In the genomic region with DNA sequence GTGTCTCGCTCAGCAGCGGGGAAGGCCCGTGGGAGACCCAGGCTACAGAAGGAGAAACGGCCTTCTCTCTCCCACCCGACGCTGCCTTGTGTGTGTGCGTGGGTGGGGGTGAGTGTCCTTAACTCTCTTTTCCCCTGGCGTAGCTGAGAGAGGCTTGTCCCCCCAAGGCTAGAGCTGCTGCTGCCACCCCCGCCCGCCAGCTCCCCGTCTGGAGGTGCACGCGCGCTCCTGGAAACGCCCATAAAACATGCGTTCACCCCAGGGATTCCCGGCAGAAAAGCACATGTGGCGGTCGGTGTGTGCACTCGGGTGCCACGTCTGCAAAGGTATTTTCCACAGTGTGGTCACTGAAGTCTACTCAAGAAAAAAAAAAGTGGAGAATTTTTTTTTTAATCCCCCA, we compare ENCODE assay signal across 1 cellular context.
TF ChIP-seq lines count a peak whose summit lies in the region.

No MANE protein-coding gene starts in this region.

TF ChIP-seq in GM12878, 131 proteins besides CTCF, POLR2A, EP300 and RAD21:
- TF ChIP-seq MTA2 (IDR thresholded peaks at IDR 0.05; ENCODE audit: low read depth) (peak; percentile 19; the same call in 1 of the 2 replicates), RCOR1 (conservative IDR thresholded peaks at IDR 0.05; ENCODE audit: low read depth, low read length) (no peak), DPF2 (IDR thresholded peaks at IDR 0.05) (peak; percentile 16; the same call in 1 of the 2 replicates), SPI1 (IDR thresholded peaks at IDR 0.05; ENCODE audit: borderline replicate concordance, insufficient read depth, low read depth, low read length) (no peak), BHLHE40 (IDR thresholded peaks at IDR 0.05; ENCODE audit: borderline replicate concordance in 1 of 2, low read depth in 2 of 2, low read length in 1 of 2) (peak; percentile 69 to 81; a peak in 3 of 4 replicates), YY1 (IDR thresholded peaks at IDR 0.05; ENCODE audit: low read depth, low read length) (no peak), TARDBP (IDR thresholded peaks at IDR 0.05; ENCODE audit: borderline replicate concordance) (no peak), IKZF2 (IDR thresholded peaks at IDR 0.05) (peak; percentile 32 to 62; a peak in 3 of 4 replicates), IKZF1 (conservative IDR thresholded peaks at IDR 0.05) (peak; percentile 62; the same call in 1 of the 2 replicates), TCF7 (IDR thresholded peaks at IDR 0.05; ENCODE audit: borderline replicate concordance) (no peak), PAX8 (IDR thresholded peaks at IDR 0.05) (no peak), RFX5 (IDR thresholded peaks at IDR 0.05; ENCODE audit: low read depth, low read length) (no peak), FOXM1 (IDR thresholded peaks at IDR 0.05; ENCODE audit: low read depth, low read length) (no peak), MEF2A (IDR thresholded peaks at IDR 0.05; ENCODE audit: insufficient read depth, low read depth, low read length) (no peak), STAT3 (IDR thresholded peaks at IDR 0.05; ENCODE audit: low read depth, low read length) (no peak), CREB1 (IDR thresholded peaks at IDR 0.05; ENCODE audit: low read depth) (0 out of 2 replicates have a peak, but pooled peaks have one; percentile 29), MEF2B (IDR thresholded peaks at IDR 0.05; ENCODE audit: partially characterized antibody, poor library complexity, severe bottlenecking) (peak; percentile 17), PAX5 (IDR thresholded peaks at IDR 0.05; ENCODE audit: borderline replicate concordance, low read depth, low read length) (0 out of 2 replicates have a peak, but pooled peaks have one; percentile 9), SMARCA5 (IDR thresholded peaks at IDR 0.05) (no peak), HDGF (IDR thresholded peaks at IDR 0.05) (no peak), ATF7 (IDR thresholded peaks at IDR 0.05; ENCODE audit: low read depth) (0 out of 2 replicates have a peak, but pooled peaks have one; percentile 26), RUNX3 (IDR thresholded peaks at IDR 0.05; ENCODE audit: low read length) (peak; percentile 58), EGR1 (IDR thresholded peaks at IDR 0.05; ENCODE audit: borderline replicate concordance in 1 of 2, low read depth in 2 of 2, low read length in 2 of 2) (peak in 1 of 2 experiments; percentile 81; a peak in 2 of 3 replicates), CREM (IDR thresholded peaks at IDR 0.05; ENCODE audit: low read depth) (peak; percentile 56; the same call in 1 of the 2 replicates), EED (IDR thresholded peaks at IDR 0.05; ENCODE audit: low read depth) (0 out of 2 replicates have a peak, but pooled peaks have one; percentile 20), POLR2AphosphoS5 (IDR thresholded peaks at IDR 0.05; ENCODE audit: low read length) (0 out of 2 replicates have a peak, but pooled peaks have one; percentile 27), ZNF384 (IDR thresholded peaks at IDR 0.05; ENCODE audit: borderline replicate concordance, low read depth, low read length) (peak; percentile 71; the same call in 1 of the 2 replicates)
- TF ChIP-seq, protein P1, sequence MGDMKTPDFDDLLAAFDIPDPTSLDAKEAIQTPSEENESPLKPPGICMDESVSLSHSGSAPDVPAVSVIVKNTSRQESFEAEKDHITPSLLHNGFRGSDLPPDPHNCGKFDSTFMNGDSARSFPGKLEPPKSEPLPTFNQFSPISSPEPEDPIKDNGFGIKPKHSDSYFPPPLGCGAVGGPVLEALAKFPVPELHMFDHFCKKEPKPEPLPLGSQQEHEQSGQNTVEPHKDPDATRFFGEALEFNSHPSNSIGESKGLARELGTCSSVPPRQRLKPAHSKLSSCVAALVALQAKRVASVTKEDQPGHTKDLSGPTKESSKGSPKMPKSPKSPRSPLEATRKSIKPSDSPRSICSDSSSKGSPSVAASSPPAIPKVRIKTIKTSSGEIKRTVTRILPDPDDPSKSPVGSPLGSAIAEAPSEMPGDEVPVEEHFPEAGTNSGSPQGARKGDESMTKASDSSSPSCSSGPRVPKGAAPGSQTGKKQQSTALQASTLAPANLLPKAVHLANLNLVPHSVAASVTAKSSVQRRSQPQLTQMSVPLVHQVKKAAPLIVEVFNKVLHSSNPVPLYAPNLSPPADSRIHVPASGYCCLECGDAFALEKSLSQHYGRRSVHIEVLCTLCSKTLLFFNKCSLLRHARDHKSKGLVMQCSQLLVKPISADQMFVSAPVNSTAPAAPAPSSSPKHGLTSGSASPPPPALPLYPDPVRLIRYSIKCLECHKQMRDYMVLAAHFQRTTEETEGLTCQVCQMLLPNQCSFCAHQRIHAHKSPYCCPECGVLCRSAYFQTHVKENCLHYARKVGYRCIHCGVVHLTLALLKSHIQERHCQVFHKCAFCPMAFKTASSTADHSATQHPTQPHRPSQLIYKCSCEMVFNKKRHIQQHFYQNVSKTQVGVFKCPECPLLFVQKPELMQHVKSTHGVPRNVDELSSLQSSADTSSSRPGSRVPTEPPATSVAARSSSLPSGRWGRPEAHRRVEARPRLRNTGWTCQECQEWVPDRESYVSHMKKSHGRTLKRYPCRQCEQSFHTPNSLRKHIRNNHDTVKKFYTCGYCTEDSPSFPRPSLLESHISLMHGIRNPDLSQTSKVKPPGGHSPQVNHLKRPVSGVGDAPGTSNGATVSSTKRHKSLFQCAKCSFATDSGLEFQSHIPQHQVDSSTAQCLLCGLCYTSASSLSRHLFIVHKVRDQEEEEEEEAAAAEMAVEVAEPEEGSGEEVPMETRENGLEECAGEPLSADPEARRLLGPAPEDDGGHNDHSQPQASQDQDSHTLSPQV (IDR thresholded peaks at IDR 0.05), result no peak
- TF ChIP-seq, protein P2, sequence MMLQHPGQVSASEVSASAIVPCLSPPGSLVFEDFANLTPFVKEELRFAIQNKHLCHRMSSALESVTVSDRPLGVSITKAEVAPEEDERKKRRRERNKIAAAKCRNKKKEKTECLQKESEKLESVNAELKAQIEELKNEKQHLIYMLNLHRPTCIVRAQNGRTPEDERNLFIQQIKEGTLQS (IDR thresholded peaks at IDR 0.05; ENCODE audit: borderline replicate concordance, extremely low read depth, low read depth, low read length), result no peak
- TF ChIP-seq, protein P3, sequence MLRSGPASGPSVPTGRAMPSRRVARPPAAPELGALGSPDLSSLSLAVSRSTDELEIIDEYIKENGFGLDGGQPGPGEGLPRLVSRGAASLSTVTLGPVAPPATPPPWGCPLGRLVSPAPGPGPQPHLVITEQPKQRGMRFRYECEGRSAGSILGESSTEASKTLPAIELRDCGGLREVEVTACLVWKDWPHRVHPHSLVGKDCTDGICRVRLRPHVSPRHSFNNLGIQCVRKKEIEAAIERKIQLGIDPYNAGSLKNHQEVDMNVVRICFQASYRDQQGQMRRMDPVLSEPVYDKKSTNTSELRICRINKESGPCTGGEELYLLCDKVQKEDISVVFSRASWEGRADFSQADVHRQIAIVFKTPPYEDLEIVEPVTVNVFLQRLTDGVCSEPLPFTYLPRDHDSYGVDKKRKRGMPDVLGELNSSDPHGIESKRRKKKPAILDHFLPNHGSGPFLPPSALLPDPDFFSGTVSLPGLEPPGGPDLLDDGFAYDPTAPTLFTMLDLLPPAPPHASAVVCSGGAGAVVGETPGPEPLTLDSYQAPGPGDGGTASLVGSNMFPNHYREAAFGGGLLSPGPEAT (IDR thresholded peaks at IDR 0.05; ENCODE audit: low read depth), result peak; percentile 63; the same call in 1 of the 2 replicates
- TF ChIP-seq, protein P4, sequence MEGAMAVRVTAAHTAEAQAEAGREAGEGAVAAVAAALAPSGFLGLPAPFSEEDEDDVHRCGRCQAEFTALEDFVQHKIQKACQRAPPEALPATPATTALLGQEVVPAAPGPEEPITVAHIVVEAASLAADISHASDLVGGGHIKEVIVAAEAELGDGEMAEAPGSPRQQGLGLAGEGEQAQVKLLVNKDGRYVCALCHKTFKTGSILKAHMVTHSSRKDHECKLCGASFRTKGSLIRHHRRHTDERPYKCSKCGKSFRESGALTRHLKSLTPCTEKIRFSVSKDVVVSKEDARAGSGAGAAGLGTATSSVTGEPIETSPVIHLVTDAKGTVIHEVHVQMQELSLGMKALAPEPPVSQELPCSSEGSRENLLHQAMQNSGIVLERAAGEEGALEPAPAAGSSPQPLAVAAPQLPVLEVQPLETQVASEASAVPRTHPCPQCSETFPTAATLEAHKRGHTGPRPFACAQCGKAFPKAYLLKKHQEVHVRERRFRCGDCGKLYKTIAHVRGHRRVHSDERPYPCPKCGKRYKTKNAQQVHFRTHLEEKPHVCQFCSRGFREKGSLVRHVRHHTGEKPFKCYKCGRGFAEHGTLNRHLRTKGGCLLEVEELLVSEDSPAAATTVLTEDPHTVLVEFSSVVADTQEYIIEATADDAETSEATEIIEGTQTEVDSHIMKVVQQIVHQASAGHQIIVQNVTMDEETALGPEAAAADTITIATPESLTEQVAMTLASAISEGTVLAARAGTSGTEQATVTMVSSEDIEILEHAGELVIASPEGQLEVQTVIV (IDR thresholded peaks at IDR 0.05; ENCODE audit: borderline replicate concordance, partially characterized antibody), result no peak
- TF ChIP-seq, protein P5, sequence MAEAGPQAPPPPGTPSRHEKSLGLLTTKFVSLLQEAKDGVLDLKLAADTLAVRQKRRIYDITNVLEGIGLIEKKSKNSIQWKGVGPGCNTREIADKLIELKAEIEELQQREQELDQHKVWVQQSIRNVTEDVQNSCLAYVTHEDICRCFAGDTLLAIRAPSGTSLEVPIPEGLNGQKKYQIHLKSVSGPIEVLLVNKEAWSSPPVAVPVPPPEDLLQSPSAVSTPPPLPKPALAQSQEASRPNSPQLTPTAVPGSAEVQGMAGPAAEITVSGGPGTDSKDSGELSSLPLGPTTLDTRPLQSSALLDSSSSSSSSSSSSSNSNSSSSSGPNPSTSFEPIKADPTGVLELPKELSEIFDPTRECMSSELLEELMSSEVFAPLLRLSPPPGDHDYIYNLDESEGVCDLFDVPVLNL (IDR thresholded peaks at IDR 0.05; ENCODE audit: low read depth, low read length), result no peak
